21 cellular contexts compared by ENCODE assay signal in the genomic region with DNA sequence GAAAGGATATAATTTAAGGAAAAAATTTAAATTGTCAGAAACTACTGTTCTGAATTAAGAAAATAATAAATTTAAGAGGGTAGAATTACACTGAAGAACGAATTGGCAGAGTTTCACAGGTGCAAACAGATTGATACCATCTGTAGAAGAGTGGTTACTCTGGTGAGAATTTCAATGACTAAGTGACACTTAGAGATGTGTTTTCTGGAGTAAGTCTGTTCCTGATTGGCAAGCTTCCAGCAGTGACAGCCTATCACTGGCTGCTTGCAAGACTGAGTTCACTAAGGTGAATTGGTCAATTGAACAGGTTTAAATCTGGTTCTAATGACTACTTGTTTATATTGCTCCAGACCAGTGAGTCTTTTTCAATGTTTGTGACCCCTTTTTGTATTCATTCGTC.
DNase-seq lines count a peak whose midpoint lies in the region; TF ChIP-seq lines count a peak whose summit lies in the region.
"Had no signal": no experiment of that assay in that cellular context is flagged by ENCODE, and none has a peak within 500 bp of the region (broad histone marks: within the 10 kb centered on the region; RNA-seq: fewer than 3 reads in every experiment).

No MANE protein-coding gene starts in this region.

- no peaks in the 10 kb centered on the region for H3K9me3 Mint-ChIP-seq in Calu3 (ENCODE audit: low read depth, unreplicated experiment)
- H3K9me3 Mint-ChIP-seq in immature natural killer cell, result peaks cover 6 to 16% (median 14%) of the 10 kb centered on the region in 6 donors
- H3K9me3 Mint-ChIP-seq: activated T-helper 17 cell treated with anti-CD3 and anti-CD28 coated beads, Interleukin-2, amount 50 U/mL, for 72 hours; brain; stimulated activated memory B cell treated with anti-CD40 and anti-IgM and Interleukin-4, amounts not matched to agents 10 μg/mL and 1 μg/mL and 100 μg/mL, for 72 hours had no signal

- H3K4me3 Mint-ChIP-seq in Calu3 (ENCODE audit: low read depth, unreplicated experiment) (no peak overlapping the region), immature natural killer cell (no peak overlapping the region)
- H3K4me3 Mint-ChIP-seq: activated CD4-positive, alpha-beta T cell treated with anti-CD3 and anti-CD28 coated beads for 36 hours; activated T-helper 17 cell treated with anti-CD3 and anti-CD28 coated beads, Interleukin-2, amount 50 U/mL, for 72 hours; brain; naive thymus-derived CD4-positive, alpha-beta T cell; stimulated activated memory B cell treated with anti-CD40 and anti-IgM and Interleukin-4, amounts not matched to agents 10 μg/mL and 1 μg/mL and 100 μg/mL, for 72 hours had no signal

- H3K36me3 Mint-ChIP-seq in Calu3 (ENCODE audit: insufficient read depth, unreplicated experiment) (no peaks in the 10 kb centered on the region), immature natural killer cell (no peaks in the 10 kb centered on the region)
- H3K36me3 Mint-ChIP-seq: brain; naive thymus-derived CD4-positive, alpha-beta T cell; stimulated activated memory B cell treated with anti-CD40 and anti-IgM and Interleukin-4, amounts not matched to agents 10 μg/mL and 1 μg/mL and 100 μg/mL, for 72 hours had no signal

- H3K27ac Mint-ChIP-seq in Calu3 (ENCODE audit: unreplicated experiment) (no peak overlapping the region), immature natural killer cell (no peak overlapping the region)
- H3K27ac Mint-ChIP-seq: activated CD4-positive, alpha-beta T cell treated with anti-CD3 and anti-CD28 coated beads for 36 hours; activated T-helper 17 cell treated with anti-CD3 and anti-CD28 coated beads, Interleukin-2, amount 50 U/mL, for 72 hours; naive thymus-derived CD4-positive, alpha-beta T cell; stimulated activated memory B cell treated with anti-CD40 and anti-IgM and Interleukin-4, amounts not matched to agents 10 μg/mL and 1 μg/mL and 100 μg/mL, for 72 hours had no signal

- H3K27me3 Mint-ChIP-seq in Calu3 (ENCODE audit: unreplicated experiment) (no peaks in the 10 kb centered on the region), immature natural killer cell (ENCODE audit: low read depth in 3 of 3) (no peaks in the 10 kb centered on the region)
- H3K27me3 Mint-ChIP-seq: activated CD4-positive, alpha-beta T cell treated with anti-CD3 and anti-CD28 coated beads for 36 hours; activated T-helper 17 cell treated with anti-CD3 and anti-CD28 coated beads, Interleukin-2, amount 50 U/mL, for 72 hours; brain; naive thymus-derived CD4-positive, alpha-beta T cell; stimulated activated memory B cell treated with anti-CD40 and anti-IgM and Interleukin-4, amounts not matched to agents 10 μg/mL and 1 μg/mL and 100 μg/mL, for 72 hours had no signal

- no peak for TF ChIP-seq CTCF in Calu3 (IDR thresholded peaks at IDR 0.05; ENCODE audit: unreplicated experiment)

- DNase-seq in Calu3, result peak; percentile 26
- DNase-seq in KBM-7, result peak; percentile 3
- peak; percentile 68 for DNase-seq in NCI-H510A treated with DMSO at 0.1 percent for 48 hours (lab: John Stamatoyannopoulos, UW)
- peak; percentile 38 to 54 for DNase-seq in erythroblast (lab: John Stamatoyannopoulos, UW)
- DNase-seq in SK-N-DZ (ENCODE audit: low spot score), result no peak
- no peak for DNase-seq in iPS-NIHi11 (ENCODE audit: low spot score)
- DNase-seq in immature natural killer cell, result no peak
- DNase-seq: activated CD4-positive, alpha-beta T cell treated with anti-CD3 and anti-CD28 coated beads for 36 hours; cortex of kidney; foreskin keratinocyte; H7; mesenchymal stem cell; naive thymus-derived CD4-positive, alpha-beta T cell; NCI-H146; NCI-H526; right cardiac atrium; T1000; testis had no signal

- intact Hi-C loops in Calu3 (cut with micrococcal nuclease; ENCODE audit: unreplicated experiment), result no loop called here

- no peak for TF ChIP-seq POLR2A in erythroblast (IDR thresholded peaks at IDR 0.05; ENCODE audit: low read length)

- in situ Hi-C loops in KBM-7 (cut with MboI; ENCODE audit: low pct_unique_long_range_greater_than_20kb, low sequenced_read_pairs), result no loop called here

- H3K4me1 Mint-ChIP-seq in Calu3 (ENCODE audit: low read depth, unreplicated experiment), result no peaks in the 10 kb centered on the region
- no peaks in the 10 kb centered on the region for H3K4me1 Mint-ChIP-seq in immature natural killer cell
- H3K4me1 Mint-ChIP-seq: activated CD4-positive, alpha-beta T cell treated with anti-CD3 and anti-CD28 coated beads for 36 hours; activated T-helper 17 cell treated with anti-CD3 and anti-CD28 coated beads, Interleukin-2, amount 50 U/mL, for 72 hours; brain; naive thymus-derived CD4-positive, alpha-beta T cell; stimulated activated memory B cell treated with anti-CD40 and anti-IgM and Interleukin-4, amounts not matched to agents 10 μg/mL and 1 μg/mL and 100 μg/mL, for 72 hours had no signal

- CTCF ChIA-PET in Calu3 (lab: Charles Lee), result no interaction called here

- no TSS peak for BruUV-seq in Calu3 (replicated peaks; lab: Mats Ljungman, UMichigan)

Comparison
In these comparisons a context has a peak if more than half of its experiments do, and no peak if none do; other contexts are left out.
1. DNase-seq: peak in Calu3 (single experiment), KBM-7 (single experiment), NCI-H510A treated with DMSO at 0.1 percent for 48 hours (single experiment) and erythroblast (2 of 2); none in SK-N-DZ (single experiment), iPS-NIHi11 (single experiment) and immature natural killer cell (0 of 3).